ENCODE assay signal across 30 cellular contexts in the genomic region with DNA sequence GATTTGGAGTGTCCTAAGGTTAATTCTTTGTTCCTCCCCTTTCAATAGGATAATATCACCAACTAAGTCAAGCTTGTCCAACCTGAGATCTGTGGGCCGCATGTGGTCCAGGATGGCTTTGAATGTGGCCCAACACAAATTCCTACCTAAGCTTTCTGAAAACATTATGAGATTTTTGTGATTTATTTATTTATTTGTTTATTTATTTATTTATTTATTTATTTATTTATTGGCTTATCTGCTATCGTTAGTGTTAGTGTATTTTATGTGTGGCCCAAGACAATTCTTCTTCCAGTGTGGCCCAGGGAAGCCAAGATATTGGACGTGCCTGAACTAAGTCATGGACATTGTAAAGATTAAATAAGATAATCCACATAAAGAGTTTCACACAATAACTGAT.
DNase-seq lines count a peak whose midpoint lies in the region; ATAC-seq, FAIRE-seq and TF ChIP-seq lines count a peak whose summit lies in the region.
"Had no signal": no experiment of that assay in that cellular context is flagged by ENCODE, and none has a peak within 500 bp of the region (broad histone marks: within the 10 kb centered on the region; RNA-seq: fewer than 3 reads in every experiment).

No MANE protein-coding gene starts in this region.

- no peak for TF ChIP-seq CTCF in A549 (IDR thresholded peaks at IDR 0.05)
- no peak for TF ChIP-seq CTCF in HEK293 (tag by site-specific recombination; IDR thresholded peaks at IDR 0.05)

- no peak for DNase-seq in A549 (ENCODE audit: low read depth in 1 of 2, low spot score in 1 of 2)
- no peak for DNase-seq in NOMO-1 (lab: John Stamatoyannopoulos, UW; ENCODE audit: unreplicated experiment in 2 of 2)
- DNase-seq in midbrain (lab: John Stamatoyannopoulos, UW) = no peak
- DNase-seq: 8988T; ACHN; AML-193; BE2C; C1 segment of cervical spinal cord; Caco-2; Calu3; CD4-positive, alpha-beta memory T cell; CD4-positive, alpha-beta T cell; CD4-positive, CD25-positive, alpha-beta regulatory T cell; CD8-positive, alpha-beta memory T cell; CD8-positive, alpha-beta T cell; COR-L47; DMS 273 treated with DMSO at 0.1 percent for 48 hours; DMS153; DMS53; DMS79; DMS79 treated with DMSO at 0.1 percent for 48 hours; DND-41; EL had no signal

- no peak for TF ChIP-seq RAD21 in A549 (conservative IDR thresholded peaks at IDR 0.05 in 1 of 2, IDR thresholded peaks at IDR 0.05 in 1 of 2)

- WGBS in A549 (ENCODE audit: missing lambda C conversion rate) = 95% methylated on average over 3 of the region's 3 CpGs

- H3K4me3 ChIP-seq in A549 (no peak overlapping the region), HEK293 (ENCODE audit: low read depth, low read length) (no peak overlapping the region)
- H3K4me3 ChIP-seq: BLaER1; BLaER1 treated with 17β-estradiol and CSF1 and Interleukin-3, amounts not matched to agents 10 nM and 100 nM had no signal

- CTCF ChIA-PET in A549 (lab: Yijun Ruan, JAX) (interaction anchor here (0.9 kb wide), 1 partner anchor 22 kb away, joined by 3 read pairs; no protein-coding TSS in a partner anchor), HEK293 (lab: Yijun Ruan, JAX) (no interaction called here)

- no peak for ATAC-seq in A549
- ATAC-seq: CD8-positive, alpha-beta T cell had no signal

- no peak overlapping the region for H3K27ac ChIP-seq in A549
- H3K27ac ChIP-seq in HEK293 (ENCODE audit: extremely low read depth, low read depth, low read length) = no peak overlapping the region
- H3K27ac ChIP-seq: 22Rv1; BLaER1; BLaER1 treated with 17β-estradiol and CSF1 and Interleukin-3, amounts not matched to agents 10 nM and 100 nM; C4-2B had no signal

- no peak for TF ChIP-seq EP300 in A549 (IDR thresholded peaks at IDR 0.05)

- no peak for FAIRE-seq in A549 (lab: Jason Lieb, UNC)
- FAIRE-seq: A204.1, D721Med had no signal

- peaks cover 15% of the 10 kb centered on the region; the same call in 1 of the 3 replicates for H3K9me3 ChIP-seq in A549
- no peaks in the 10 kb centered on the region for H3K9me3 ChIP-seq in HEK293 (ENCODE audit: control insufficient read depth, insufficient read depth, low read depth, low read length)
- H3K9me3 ChIP-seq: BE2C, Caco-2 had no signal

- peaks cover 16% of the 10 kb centered on the region for H3K4me1 ChIP-seq in A549
- H3K4me1 ChIP-seq in HEK293 (ENCODE audit: control insufficient read depth, insufficient read depth, low read length) = no peaks in the 10 kb centered on the region
- H3K4me1 ChIP-seq: BE2C had no signal

- H3K4me2 ChIP-seq in A549 = no peak overlapping the region

- H3K36me3 ChIP-seq in HEK293 (ENCODE audit: control insufficient read depth in 2 of 2, insufficient read depth in 1 of 2, low read length in 2 of 2) = peaks cover 5 to 6% of the 10 kb centered on the region in 2 experiments; a peak in 2 of 3 replicates
- H3K36me3 ChIP-seq: BE2C had no signal

- POLR2A ChIA-PET in A549 (lab: Yijun Ruan, JAX) (no interaction called here), HEK293 (lab: Yijun Ruan, JAX) (no interaction called here)

- no peak for TF ChIP-seq POLR2A in A549 (IDR thresholded peaks at IDR 0.05; ENCODE audit: low read length)

TF ChIP-seq in A549, 52 proteins besides CTCF, POLR2A, EP300 and RAD21:
- no peak for TF ChIP-seq ZFP36 (IDR thresholded peaks at IDR 0.05; ENCODE audit: borderline replicate concordance, partially characterized antibody)
- no peak for TF ChIP-seq ESRRA (IDR thresholded peaks at IDR 0.05; ENCODE audit: borderline replicate concordance, low read length)
- peak; percentile 42; the same call in 1 of the 2 replicates for TF ChIP-seq ZC3H11A (IDR thresholded peaks at IDR 0.05)
- no peak for TF ChIP-seq BCL3 (IDR thresholded peaks at IDR 0.05)
- TF ChIP-seq MAFK (IDR thresholded peaks at IDR 0.05; ENCODE audit: partially characterized antibody) = no peak
- TF ChIP-seq PHF8 (IDR thresholded peaks at IDR 0.05; ENCODE audit: borderline replicate concordance, low read depth) = no peak
- no peak for TF ChIP-seq SREBF2 (IDR thresholded peaks at IDR 0.05)
- no peak for TF ChIP-seq HEYL (CRISPR knock-in tag; IDR thresholded peaks at IDR 0.05)
- TF ChIP-seq, protein P1, sequence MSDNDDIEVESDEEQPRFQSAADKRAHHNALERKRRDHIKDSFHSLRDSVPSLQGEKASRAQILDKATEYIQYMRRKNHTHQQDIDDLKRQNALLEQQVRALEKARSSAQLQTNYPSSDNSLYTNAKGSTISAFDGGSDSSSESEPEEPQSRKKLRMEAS (IDR thresholded peaks at IDR 0.05) = no peak

TF ChIP-seq in HEK293, 187 proteins besides CTCF, POLR2A, EP300 and RAD21 (continues in another document):
- TF ChIP-seq, protein P2, sequence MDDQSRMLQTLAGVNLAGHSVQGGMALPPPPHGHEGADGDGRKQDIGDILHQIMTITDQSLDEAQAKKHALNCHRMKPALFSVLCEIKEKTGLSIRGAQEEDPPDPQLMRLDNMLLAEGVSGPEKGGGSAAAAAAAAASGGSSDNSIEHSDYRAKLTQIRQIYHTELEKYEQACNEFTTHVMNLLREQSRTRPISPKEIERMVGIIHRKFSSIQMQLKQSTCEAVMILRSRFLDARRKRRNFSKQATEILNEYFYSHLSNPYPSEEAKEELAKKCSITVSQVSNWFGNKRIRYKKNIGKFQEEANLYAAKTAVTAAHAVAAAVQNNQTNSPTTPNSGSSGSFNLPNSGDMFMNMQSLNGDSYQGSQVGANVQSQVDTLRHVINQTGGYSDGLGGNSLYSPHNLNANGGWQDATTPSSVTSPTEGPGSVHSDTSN (CRISPR knock-in tag; IDR thresholded peaks at IDR 0.05) = no peak
- TF ChIP-seq FEZF1 (tag by site-specific recombination; IDR thresholded peaks at IDR 0.05) (no peak), ZNF624 (tag by site-specific recombination; IDR thresholded peaks at IDR 0.05) (no peak), GLI2 (tag by site-specific recombination; IDR thresholded peaks at IDR 0.05; ENCODE audit: borderline replicate concordance, low read depth) (no peak; the same call in 1 of the 2 replicates), ZNF184 (tag by site-specific recombination; IDR thresholded peaks at IDR 0.05) (no peak), ZNF10 (tag by site-specific recombination; IDR thresholded peaks at IDR 0.05) (no peak), ZNF202 (tag by site-specific recombination; IDR thresholded peaks at IDR 0.05; ENCODE audit: borderline replicate concordance) (peak; percentile 66; the same call in 1 of the 2 replicates), ZNF404 (tag by site-specific recombination; IDR thresholded peaks at IDR 0.05) (peak; percentile 27; the same call in 1 of the 2 replicates), ZNF24 (tag by site-specific recombination; IDR thresholded peaks at IDR 0.05) (no peak), ZNF394 (tag by site-specific recombination; IDR thresholded peaks at IDR 0.05; ENCODE audit: borderline replicate concordance) (peak; percentile 80; the same call in 1 of the 2 replicates), ZNF510 (tag by site-specific recombination; IDR thresholded peaks at IDR 0.05; ENCODE audit: insufficient replicate concordance) (no peak), ZNF571 (tag by site-specific recombination; IDR thresholded peaks at IDR 0.05) (no peak), ZFHX2 (tag by site-specific recombination; conservative IDR thresholded peaks at IDR 0.05) (no peak), ZBTB8A (tag by site-specific recombination; IDR thresholded peaks at IDR 0.05) (peak; percentile 34; the same call in 1 of the 2 replicates), KLF10 (tag by site-specific recombination; IDR thresholded peaks at IDR 0.05) (no peak), KLF9 (tag by site-specific recombination; IDR thresholded peaks at IDR 0.05; ENCODE audit: low read depth) (no peak), ZNF664 (tag by site-specific recombination; IDR thresholded peaks at IDR 0.05) (peak; percentile 27; the same call in 1 of the 2 replicates), ZNF555 (tag by site-specific recombination; conservative IDR thresholded peaks at IDR 0.05) (peak; percentile 65), ZNF654 (tag by site-specific recombination; IDR thresholded peaks at IDR 0.05; ENCODE audit: low read depth) (peak; percentile 26), ZNF561 (tag by site-specific recombination; IDR thresholded peaks at IDR 0.05; ENCODE audit: borderline replicate concordance) (no peak), ZNF623 (tag by site-specific recombination; IDR thresholded peaks at IDR 0.05) (peak; percentile 51), ZNF426 (tag by site-specific recombination; IDR thresholded peaks at IDR 0.05) (peak; percentile 68)
- TF ChIP-seq, protein P3, sequence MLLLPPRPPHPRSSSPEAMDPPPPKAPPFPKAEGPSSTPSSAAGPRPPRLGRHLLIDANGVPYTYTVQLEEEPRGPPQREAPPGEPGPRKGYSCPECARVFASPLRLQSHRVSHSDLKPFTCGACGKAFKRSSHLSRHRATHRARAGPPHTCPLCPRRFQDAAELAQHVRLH (tag by site-specific recombination; IDR thresholded peaks at IDR 0.05) = 0 out of 2 replicates have a peak, but pooled peaks have one; percentile 16
- TF ChIP-seq, protein P4, sequence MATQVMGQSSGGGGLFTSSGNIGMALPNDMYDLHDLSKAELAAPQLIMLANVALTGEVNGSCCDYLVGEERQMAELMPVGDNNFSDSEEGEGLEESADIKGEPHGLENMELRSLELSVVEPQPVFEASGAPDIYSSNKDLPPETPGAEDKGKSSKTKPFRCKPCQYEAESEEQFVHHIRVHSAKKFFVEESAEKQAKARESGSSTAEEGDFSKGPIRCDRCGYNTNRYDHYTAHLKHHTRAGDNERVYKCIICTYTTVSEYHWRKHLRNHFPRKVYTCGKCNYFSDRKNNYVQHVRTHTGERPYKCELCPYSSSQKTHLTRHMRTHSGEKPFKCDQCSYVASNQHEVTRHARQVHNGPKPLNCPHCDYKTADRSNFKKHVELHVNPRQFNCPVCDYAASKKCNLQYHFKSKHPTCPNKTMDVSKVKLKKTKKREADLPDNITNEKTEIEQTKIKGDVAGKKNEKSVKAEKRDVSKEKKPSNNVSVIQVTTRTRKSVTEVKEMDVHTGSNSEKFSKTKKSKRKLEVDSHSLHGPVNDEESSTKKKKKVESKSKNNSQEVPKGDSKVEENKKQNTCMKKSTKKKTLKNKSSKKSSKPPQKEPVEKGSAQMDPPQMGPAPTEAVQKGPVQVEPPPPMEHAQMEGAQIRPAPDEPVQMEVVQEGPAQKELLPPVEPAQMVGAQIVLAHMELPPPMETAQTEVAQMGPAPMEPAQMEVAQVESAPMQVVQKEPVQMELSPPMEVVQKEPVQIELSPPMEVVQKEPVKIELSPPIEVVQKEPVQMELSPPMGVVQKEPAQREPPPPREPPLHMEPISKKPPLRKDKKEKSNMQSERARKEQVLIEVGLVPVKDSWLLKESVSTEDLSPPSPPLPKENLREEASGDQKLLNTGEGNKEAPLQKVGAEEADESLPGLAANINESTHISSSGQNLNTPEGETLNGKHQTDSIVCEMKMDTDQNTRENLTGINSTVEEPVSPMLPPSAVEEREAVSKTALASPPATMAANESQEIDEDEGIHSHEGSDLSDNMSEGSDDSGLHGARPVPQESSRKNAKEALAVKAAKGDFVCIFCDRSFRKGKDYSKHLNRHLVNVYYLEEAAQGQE (tag by site-specific recombination; IDR thresholded peaks at IDR 0.05) = peak; percentile 38; the same call in 1 of the 2 replicates
